18 cellular contexts compared by ENCODE assay signal in the genomic region with DNA sequence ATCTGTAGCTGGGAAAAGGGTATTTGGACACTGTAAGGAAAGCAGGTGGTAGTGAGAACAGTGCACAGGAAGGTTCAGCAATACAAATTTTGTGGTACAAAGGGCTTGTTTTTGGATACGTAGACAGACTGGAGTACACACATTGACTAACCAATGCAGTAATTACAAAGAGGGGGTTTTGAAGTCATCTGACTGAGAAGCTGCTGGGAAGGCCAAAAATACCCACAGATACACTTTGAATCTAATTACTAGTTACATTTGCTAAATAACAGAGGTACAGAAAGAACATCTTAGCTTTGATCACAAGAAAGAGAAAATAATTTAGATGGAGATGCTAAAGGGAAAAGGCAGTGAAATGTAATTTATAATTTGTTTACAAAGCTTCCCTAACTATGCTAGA. TPM values are rescaled to one million over a fixed set of nuclear protein-coding genes. Genes with fewer than 3 reads are reported as not detected.
DNase-seq lines count a peak whose midpoint lies in the region; ATAC-seq and TF ChIP-seq lines count a peak whose summit lies in the region.
"Had no signal": no experiment of that assay in that cellular context is flagged by ENCODE, and none has a peak within 500 bp of the region (broad histone marks: within the 10 kb centered on the region; RNA-seq: fewer than 3 reads in every experiment).

No MANE protein-coding gene starts in this region.

- TF ChIP-seq CTCF in transverse colon (IDR thresholded peaks at IDR 0.05) (no peak), mammary epithelial cell (conservative IDR thresholded peaks at IDR 0.05 in 1 of 2, IDR thresholded peaks at IDR 0.05 in 1 of 2; ENCODE audit: extremely low read depth in 1 of 2, insufficient read depth in 1 of 2, low read depth in 1 of 2, low read length in 2 of 2) (no peak)

- no peak for DNase-seq in activated naive CD4-positive, alpha-beta T cell treated with anti-CD3 and anti-CD28 coated beads for 36 hours
- no peak for DNase-seq in substantia nigra (lab: John Stamatoyannopoulos, UW)
- DNase-seq in NCI-H82 (lab: John Stamatoyannopoulos, UW) = no peak
- DNase-seq in transverse colon = no peak
- no peak for DNase-seq in mammary epithelial cell
- DNase-seq: dermis blood vessel endothelial cell; HFFc6; mesenchymal stem cell; NCI-H2029; NK-92 treated with Interleukin-12 subunit alpha and Interleukin-12 subunit beta, amount 100 ng/mL, for 24 hours; pancreas; SJCRH30; spleen had no signal

- H3K27ac ChIP-seq in angular gyrus (ENCODE audit: low read depth, low read length) (peak overlapping the region; percentile 42), substantia nigra (ENCODE audit: low read depth, low read length, poor library complexity, severe bottlenecking) (peak overlapping the region; percentile 17), transverse colon (no peak overlapping the region), mammary epithelial cell (ENCODE audit: insufficient read depth, low read depth, low read length) (no peak overlapping the region)
- H3K27ac ChIP-seq: A549, pancreas, SJCRH30, spleen had no signal

- in situ Hi-C loops in transverse colon (cut with MboI; ENCODE audit: low pct_ligation_motif_present in 1 of 4, low pct_unique_long_range_greater_than_20kb in 1 of 4, low sequenced_read_pairs in 3 of 4) = no loop called here
- in situ Hi-C loops in mammary epithelial cell (cut with MboI; ENCODE audit: low sequenced_read_pairs in 2 of 2) = no loop called here

- peak overlapping the region; percentile 62 for H3K27ac Mint-ChIP-seq in activated naive CD4-positive, alpha-beta T cell treated with anti-CD3 and anti-CD28 coated beads, Interleukin-2, amount 50 U/mL, for 24 hours
- H3K27ac Mint-ChIP-seq in activated naive CD4-positive, alpha-beta T cell treated with anti-CD3 and anti-CD28 coated beads for 36 hours = no peak overlapping the region
- H3K27ac Mint-ChIP-seq: HFFc6, type B pancreatic cell had no signal

- peaks cover 0 to 18% (median 9%) of the 10 kb centered on the region in 4 donors for H3K36me3 ChIP-seq in transverse colon
- peaks cover 16% of the 10 kb centered on the region for H3K36me3 ChIP-seq in mammary epithelial cell (ENCODE audit: insufficient read depth, low read length)

- 33 to 64% methylated on average over 1 of the region's 1 CpG for WGBS in transverse colon (ENCODE audit: low coverage in 1 of 2), 2 donors
- 92% methylated on average over 1 of the region's 1 CpG for WGBS in mammary epithelial cell (ENCODE audit: low coverage, missing lambda C conversion rate)

- intact Hi-C loops in activated naive CD4-positive, alpha-beta T cell treated with anti-CD3 and anti-CD28 coated beads for 36 hours (cut with micrococcal nuclease) = no loop called here
- intact Hi-C loops in transverse colon (cut with DNase I; ENCODE audit: low total_unique reads) (no loop called here), mammary epithelial cell (cut with micrococcal nuclease) (no loop called here)

- H3K4me2 ChIP-seq in mammary epithelial cell (ENCODE audit: insufficient read depth, low read depth, low read length) = no peak overlapping the region
- H3K4me2 ChIP-seq: A549 had no signal

- no peaks in the 10 kb centered on the region for H4K20me1 ChIP-seq in mammary epithelial cell (ENCODE audit: insufficient read depth, low read length)

- no peaks in the 10 kb centered on the region for H3K9me3 Mint-ChIP-seq in activated naive CD4-positive, alpha-beta T cell treated with anti-CD3 and anti-CD28 coated beads, Interleukin-2, amount 50 U/mL, for 24 hours
- no peaks in the 10 kb centered on the region for H3K9me3 Mint-ChIP-seq in activated naive CD4-positive, alpha-beta T cell treated with anti-CD3 and anti-CD28 coated beads for 36 hours
- H3K9me3 Mint-ChIP-seq: HFFc6, type B pancreatic cell had no signal

- dilution Hi-C loops in mammary epithelial cell (cut with HindIII; ENCODE audit: low sequenced_read_pairs) = no loop called here

- peak; percentile 57 for ATAC-seq in HG02623 (IDR thresholded peaks at IDR 0.05; ENCODE audit: unreplicated experiment)
- ATAC-seq: pancreas had no signal

- no TSS peak for BruUV-seq in mammary epithelial cell (replicated peaks; lab: Mats Ljungman, UMichigan)

- H3K9me3 ChIP-seq in transverse colon (no peaks in the 10 kb centered on the region), mammary epithelial cell (replicated peaks; ENCODE audit: insufficient read depth, low read length) (no peaks in the 10 kb centered on the region)
- H3K9me3 ChIP-seq: A549, pancreas, SJCRH30, spleen had no signal

- no peak for TF ChIP-seq EP300 in transverse colon (IDR thresholded peaks at IDR 0.05; ENCODE audit: low read depth)

- H3K27me3 Mint-ChIP-seq in activated naive CD4-positive, alpha-beta T cell treated with anti-CD3 and anti-CD28 coated beads, Interleukin-2, amount 50 U/mL, for 24 hours = no peaks in the 10 kb centered on the region
- H3K27me3 Mint-ChIP-seq in activated naive CD4-positive, alpha-beta T cell treated with anti-CD3 and anti-CD28 coated beads for 36 hours (ENCODE audit: low read depth) = no peaks in the 10 kb centered on the region
- H3K27me3 Mint-ChIP-seq: type B pancreatic cell had no signal

- H3K4me3 Mint-ChIP-seq in activated naive CD4-positive, alpha-beta T cell treated with anti-CD3 and anti-CD28 coated beads, Interleukin-2, amount 50 U/mL, for 24 hours = no peak overlapping the region
- H3K4me3 Mint-ChIP-seq in activated naive CD4-positive, alpha-beta T cell treated with anti-CD3 and anti-CD28 coated beads for 36 hours = no peak overlapping the region
- H3K4me3 Mint-ChIP-seq: HFFc6, type B pancreatic cell had no signal

- H3K9ac ChIP-seq in mammary epithelial cell (ENCODE audit: insufficient read depth, low read length) = no peak overlapping the region

- no peak for TF ChIP-seq POLR2A in transverse colon (IDR thresholded peaks at IDR 0.05)

- no peak overlapping the region for H2AFZ ChIP-seq in mammary epithelial cell (ENCODE audit: low read depth, low read length)

- CTCF ChIA-PET in activated naive CD4-positive, alpha-beta T cell treated with anti-CD3 and anti-CD28 coated beads for 36 hours (lab: Charles Lee) = interaction anchor here (0.6 to 1.5 kb wide), 4 partner anchors 18 to 156 kb away, joined by 3 to 5 read pairs (median 4); no protein-coding TSS in a partner anchor
- CTCF ChIA-PET in mammary epithelial cell (lab: Charles Lee; ENCODE audit: low non-redundant PET) = no interaction called here

- H3K4me3 ChIP-seq in transverse colon = no peak overlapping the region
- H3K4me3 ChIP-seq in mammary epithelial cell (replicated peaks in 1 of 3; ENCODE audit: insufficient read depth in 1 of 3, low read depth in 2 of 3, low read length in 3 of 3) = no peak overlapping the region
- H3K4me3 ChIP-seq: A549, pancreas, SJCRH30, spleen had no signal

- no peaks in the 10 kb centered on the region for H3K27me3 ChIP-seq in transverse colon
- H3K27me3 ChIP-seq in mammary epithelial cell (ENCODE audit: insufficient read depth, low read length) = no peaks in the 10 kb centered on the region
- H3K27me3 ChIP-seq: pancreas, SJCRH30, spleen had no signal

- peaks cover 15% of the 10 kb centered on the region for H3K4me1 Mint-ChIP-seq in activated naive CD4-positive, alpha-beta T cell treated with anti-CD3 and anti-CD28 coated beads, Interleukin-2, amount 50 U/mL, for 24 hours
- H3K4me1 Mint-ChIP-seq in activated naive CD4-positive, alpha-beta T cell treated with anti-CD3 and anti-CD28 coated beads for 36 hours (ENCODE audit: low read depth) = peaks cover 39% of the 10 kb centered on the region

- H3K79me2 ChIP-seq in mammary epithelial cell (ENCODE audit: insufficient read depth, low read length) = no peaks in the 10 kb centered on the region

- H3K4me1 ChIP-seq in transverse colon = peaks cover 0 to 19% (median 9%) of the 10 kb centered on the region in 4 donors
- H3K4me1 ChIP-seq in mammary epithelial cell (ENCODE audit: insufficient read depth, low read length) = no peaks in the 10 kb centered on the region
- H3K4me1 ChIP-seq: A549, pancreas, SJCRH30, spleen had no signal

- peaks cover 10% of the 10 kb centered on the region for H3K36me3 Mint-ChIP-seq in activated naive CD4-positive, alpha-beta T cell treated with anti-CD3 and anti-CD28 coated beads, Interleukin-2, amount 50 U/mL, for 24 hours
- H3K36me3 Mint-ChIP-seq in activated naive CD4-positive, alpha-beta T cell treated with anti-CD3 and anti-CD28 coated beads for 36 hours (ENCODE audit: low read depth) = peaks cover 14% of the 10 kb centered on the region

RNA-seq across cellular contexts. Expression of a gene that starts 45.9 kb away (rescaled TPM):
- not detected for total RNA-seq in activated naive CD4-positive, alpha-beta T cell treated with anti-CD3 and anti-CD28 coated beads for 36 hours
- total RNA-seq in transverse colon (not detected), mammary epithelial cell (not detected)
- polyA plus RNA-seq in mammary epithelial cell = not detected
- polyA minus RNA-seq in mammary epithelial cell = not detected
- total RNA-seq: HFFc6, SJCRH30 had no signal

Comparison
In these comparisons a context has a peak if more than half of its experiments do, and no peak if none do; other contexts are left out.
1. H3K27ac ChIP-seq: peak in angular gyrus (single experiment) and substantia nigra (single experiment); none in transverse colon (0 of 4) and mammary epithelial cell (single experiment).